In genomic region chr7:38318803-38319416, GRCh38 we compare ENCODE assay signal across 1 cellular context.
TF ChIP-seq lines count a peak whose summit lies in the region.

No MANE protein-coding gene starts in this region.

TF ChIP-seq in H1, 55 proteins besides CTCF, POLR2A, EP300 and RAD21 (continued from another document):
- TF ChIP-seq ATF2 (IDR thresholded peaks at IDR 0.05; ENCODE audit: low read length) (peak; percentile 46; the same call in 1 of the 2 replicates), RNF2 (IDR thresholded peaks at IDR 0.05; ENCODE audit: borderline replicate concordance, low read depth, low read length, missing control alignments, poor library complexity, severe bottlenecking) (no peak), CREB1 (IDR thresholded peaks at IDR 0.05) (no peak), FOSL1 (IDR thresholded peaks at IDR 0.05; ENCODE audit: insufficient read depth, low read depth, low read length) (no peak), RXRA (IDR thresholded peaks at IDR 0.05; ENCODE audit: insufficient read depth, low read depth, low read length) (no peak), EZH2 (IDR thresholded peaks at IDR 0.05; ENCODE audit: low read depth, low read length, severe bottlenecking) (no peak), ZNF274 (IDR thresholded peaks at IDR 0.05; ENCODE audit: borderline replicate concordance, extremely low read depth, low read length) (no peak), YY1 (IDR thresholded peaks at IDR 0.05; ENCODE audit: low read depth, low read length) (0 out of 2 replicates have a peak, but pooled peaks have one; percentile 42), CHD2 (IDR thresholded peaks at IDR 0.05; ENCODE audit: low read length) (no peak), TBP (IDR thresholded peaks at IDR 0.05; ENCODE audit: low read depth, low read length) (no peak), TEAD4 (IDR thresholded peaks at IDR 0.05; ENCODE audit: low read depth, low read length) (peak; percentile 77), JUND (IDR thresholded peaks at IDR 0.05; ENCODE audit: low read length) (peak; percentile 7; the same call in 1 of the 2 replicates), CBX5 (IDR thresholded peaks at IDR 0.05; ENCODE audit: low read depth, low read length) (no peak), TCF12 (IDR thresholded peaks at IDR 0.05; ENCODE audit: low read depth, low read length) (0 out of 2 replicates have a peak, but pooled peaks have one; percentile 7), KDM5A (IDR thresholded peaks at IDR 0.05; ENCODE audit: low read length) (no peak), EGR1 (IDR thresholded peaks at IDR 0.05; ENCODE audit: borderline replicate concordance, low read depth, low read length) (no peak)
TF ChIP-seq in H1: peak in this region for 5.
